Comparison of ENCODE assay signal across 20 cellular contexts in the genomic region with DNA sequence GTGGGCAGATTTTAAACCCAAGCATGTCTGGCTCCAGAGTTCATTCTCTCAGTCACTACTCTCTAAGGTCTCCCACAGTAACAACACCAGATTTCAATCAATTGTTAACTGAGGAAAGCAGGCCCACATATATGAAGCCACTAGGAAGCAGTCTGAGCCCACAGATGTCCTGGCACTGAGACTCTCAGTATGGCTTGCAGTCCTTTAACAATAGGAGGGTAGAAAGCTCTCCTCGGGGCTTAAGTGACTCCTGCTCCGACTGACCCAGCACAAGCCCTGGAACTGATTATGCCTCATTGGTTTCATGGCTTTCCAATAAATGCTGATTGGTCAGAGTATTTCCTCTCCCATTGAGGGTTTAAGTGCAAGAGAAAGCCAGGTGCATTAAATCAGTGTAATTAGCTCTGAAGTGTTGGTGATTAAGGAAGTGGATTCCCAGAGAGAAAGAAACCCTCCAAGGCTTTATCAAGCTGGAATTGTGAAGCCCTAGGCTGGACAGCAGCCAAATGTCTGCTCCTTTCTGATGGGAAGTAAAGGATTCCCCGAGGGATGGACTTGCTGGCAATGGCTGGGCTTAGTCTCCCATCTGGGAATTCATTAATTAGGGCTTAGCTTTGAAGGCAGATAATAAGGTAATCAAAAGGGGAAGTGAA.
DNase-seq lines count a peak whose midpoint lies in the region; ATAC-seq and TF ChIP-seq lines count a peak whose summit lies in the region.
"Had no signal": no experiment of that assay in that cellular context is flagged by ENCODE, and none has a peak within 500 bp of the region (broad histone marks: within the 10 kb centered on the region; RNA-seq: fewer than 3 reads in every experiment).

No MANE protein-coding gene starts in this region.

- H3K9me2 ChIP-seq in GM23338 (ENCODE audit: insufficient read depth): no peaks in the 10 kb centered on the region

- H3K27me3 Mint-ChIP-seq in GM23338 (ENCODE audit: insufficient read depth, low read depth, poor library complexity) (no peaks in the 10 kb centered on the region), glutamatergic neuron (ENCODE audit: unreplicated experiment) (peaks cover 4% of the 10 kb centered on the region), mesothelial cell of epicardium (ENCODE audit: low read depth) (peaks cover 42% of the 10 kb centered on the region)

- no peaks in the 10 kb centered on the region for H3F3A ChIP-seq in GM23338 (replicated peaks; ENCODE audit: low read depth)

- H3K9me3 Mint-ChIP-seq in GM23338: no peaks in the 10 kb centered on the region; the same call in 2 of the 3 replicates
- peaks cover 13% of the 10 kb centered on the region for H3K9me3 Mint-ChIP-seq in glutamatergic neuron (ENCODE audit: unreplicated experiment)
- no peaks in the 10 kb centered on the region for H3K9me3 Mint-ChIP-seq in mesothelial cell of epicardium
- H3K9me3 Mint-ChIP-seq: CD4-positive, alpha-beta T cell had no signal

- H3K4me1 ChIP-seq in GM23338 (ENCODE audit: insufficient read depth): peaks cover 4% of the 10 kb centered on the region; the same call in 1 of the 2 replicates
- H3K4me1 ChIP-seq: upper lobe of right lung had no signal

- no peaks in the 10 kb centered on the region for H3K36me3 ChIP-seq in GM23338 (ENCODE audit: insufficient read depth)
- H3K36me3 ChIP-seq: ovary, upper lobe of right lung had no signal

- H3K36me3 Mint-ChIP-seq in GM23338 (ENCODE audit: low read depth): no peaks in the 10 kb centered on the region
- H3K36me3 Mint-ChIP-seq in glutamatergic neuron (ENCODE audit: unreplicated experiment): no peaks in the 10 kb centered on the region
- no peaks in the 10 kb centered on the region for H3K36me3 Mint-ChIP-seq in mesothelial cell of epicardium

- in situ Hi-C loops in GM13977 (cut with MboI; ENCODE audit: low pct_unique_long_range_greater_than_20kb, low sequenced_read_pairs, unreplicated experiment): no loop called here
- in situ Hi-C loops in GM13976 (cut with MboI; ENCODE audit: low sequenced_read_pairs, unreplicated experiment): no loop called here

- no peak; the same call in 2 of the 3 replicates for ATAC-seq in GM23338
- ATAC-seq: left cardiac atrium; naive thymus-derived CD8-positive, alpha-beta T cell; right cardiac atrium; upper lobe of right lung had no signal

- TF ChIP-seq CTCF in GM23338 (conservative IDR thresholded peaks at IDR 0.05; ENCODE audit: low read depth in 2 of 2) (no peak), glutamatergic neuron (IDR thresholded peaks at IDR 0.05; ENCODE audit: partially characterized antibody, unreplicated experiment) (no peak), mesothelial cell of epicardium (IDR thresholded peaks at IDR 0.05; ENCODE audit: unreplicated experiment) (no peak), GM13977 (IDR thresholded peaks at IDR 0.05; ENCODE audit: extremely low read depth, insufficient read depth, missing control alignments) (no peak), GM13976 (IDR thresholded peaks at IDR 0.05; ENCODE audit: borderline replicate concordance, control extremely low read depth, extremely low read depth, insufficient read depth, missing control alignments) (no peak)

- H3K4me3 ChIP-seq in GM23338: no peak overlapping the region
- H3K4me3 ChIP-seq: ovary, upper lobe of right lung had no signal

- H3K4me2 ChIP-seq in GM23338: no peak overlapping the region

- DNase-seq in GM23338 (ENCODE audit: low spot score) (no peak), NCI-H187 treated with DMSO at 0.1 percent for 48 hours (lab: John Stamatoyannopoulos, UW) (peak; percentile 82), NCI-H748 (lab: John Stamatoyannopoulos, UW; ENCODE audit: unreplicated experiment) (peak; percentile 99), glutamatergic neuron (peak; percentile 23), mesothelial cell of epicardium (ENCODE audit: low spot score in 2 of 2, unreplicated experiment in 2 of 2) (no peak), GM13977 (ENCODE audit: low spot score) (no peak), GM13976 (ENCODE audit: low spot score) (no peak), activated T-cell treated with anti-CD3 and anti-CD28 coated beads for 4 hours (no peak)
- DNase-seq: activated CD4-positive, alpha-beta T cell treated with anti-CD3 and anti-CD28 coated beads for 48 hours; CD4-positive, alpha-beta T cell; DND-41; IMR-90; left cardiac atrium; naive thymus-derived CD8-positive, alpha-beta T cell; NCI-H2081 treated with DMSO at 0.1 percent for 48 hours; ovary; right cardiac atrium; Right ventricle myocardium superior; T-helper 1 cell; upper lobe of right lung had no signal

- H3K27ac Mint-ChIP-seq in GM23338: no peak overlapping the region
- H3K27ac Mint-ChIP-seq in glutamatergic neuron (ENCODE audit: unreplicated experiment): peak overlapping the region; percentile 91
- H3K27ac Mint-ChIP-seq in mesothelial cell of epicardium: no peak overlapping the region
- H3K27ac Mint-ChIP-seq: CD4-positive, alpha-beta T cell; naive thymus-derived CD8-positive, alpha-beta T cell had no signal

- no peaks in the 10 kb centered on the region for H4K20me1 ChIP-seq in GM23338 (replicated peaks; ENCODE audit: insufficient read depth)

- H3K4me3 Mint-ChIP-seq in GM23338: no peak overlapping the region
- H3K4me3 Mint-ChIP-seq in glutamatergic neuron (ENCODE audit: unreplicated experiment): no peak overlapping the region
- no peak overlapping the region for H3K4me3 Mint-ChIP-seq in mesothelial cell of epicardium
- H3K4me3 Mint-ChIP-seq: CD4-positive, alpha-beta T cell; naive thymus-derived CD8-positive, alpha-beta T cell had no signal

- no peaks in the 10 kb centered on the region for H3K27me3 ChIP-seq in GM23338 (ENCODE audit: insufficient read depth)
- H3K27me3 ChIP-seq: ovary, upper lobe of right lung had no signal

- H3K27ac ChIP-seq in GM23338 (ENCODE audit: low read depth): no peak overlapping the region
- H3K27ac ChIP-seq: ovary, upper lobe of right lung had no signal

- H3K79me2 ChIP-seq in GM23338 (replicated peaks; ENCODE audit: insufficient read depth): no peaks in the 10 kb centered on the region

- H2AFZ ChIP-seq in GM23338: no peak overlapping the region

- H3K4me1 Mint-ChIP-seq in GM23338 (peaks cover 6% of the 10 kb centered on the region; the same call in 2 of the 3 replicates), glutamatergic neuron (ENCODE audit: low read depth, unreplicated experiment) (peaks cover 23% of the 10 kb centered on the region), mesothelial cell of epicardium (peaks cover 4% of the 10 kb centered on the region)
- H3K4me1 Mint-ChIP-seq: naive thymus-derived CD8-positive, alpha-beta T cell had no signal

TF ChIP-seq in GM23338, 12 proteins besides CTCF, POLR2A, EP300 and RAD21:
- no peak for TF ChIP-seq NANOG (IDR thresholded peaks at IDR 0.05; ENCODE audit: borderline replicate concordance)
- TF ChIP-seq, protein P1, sequence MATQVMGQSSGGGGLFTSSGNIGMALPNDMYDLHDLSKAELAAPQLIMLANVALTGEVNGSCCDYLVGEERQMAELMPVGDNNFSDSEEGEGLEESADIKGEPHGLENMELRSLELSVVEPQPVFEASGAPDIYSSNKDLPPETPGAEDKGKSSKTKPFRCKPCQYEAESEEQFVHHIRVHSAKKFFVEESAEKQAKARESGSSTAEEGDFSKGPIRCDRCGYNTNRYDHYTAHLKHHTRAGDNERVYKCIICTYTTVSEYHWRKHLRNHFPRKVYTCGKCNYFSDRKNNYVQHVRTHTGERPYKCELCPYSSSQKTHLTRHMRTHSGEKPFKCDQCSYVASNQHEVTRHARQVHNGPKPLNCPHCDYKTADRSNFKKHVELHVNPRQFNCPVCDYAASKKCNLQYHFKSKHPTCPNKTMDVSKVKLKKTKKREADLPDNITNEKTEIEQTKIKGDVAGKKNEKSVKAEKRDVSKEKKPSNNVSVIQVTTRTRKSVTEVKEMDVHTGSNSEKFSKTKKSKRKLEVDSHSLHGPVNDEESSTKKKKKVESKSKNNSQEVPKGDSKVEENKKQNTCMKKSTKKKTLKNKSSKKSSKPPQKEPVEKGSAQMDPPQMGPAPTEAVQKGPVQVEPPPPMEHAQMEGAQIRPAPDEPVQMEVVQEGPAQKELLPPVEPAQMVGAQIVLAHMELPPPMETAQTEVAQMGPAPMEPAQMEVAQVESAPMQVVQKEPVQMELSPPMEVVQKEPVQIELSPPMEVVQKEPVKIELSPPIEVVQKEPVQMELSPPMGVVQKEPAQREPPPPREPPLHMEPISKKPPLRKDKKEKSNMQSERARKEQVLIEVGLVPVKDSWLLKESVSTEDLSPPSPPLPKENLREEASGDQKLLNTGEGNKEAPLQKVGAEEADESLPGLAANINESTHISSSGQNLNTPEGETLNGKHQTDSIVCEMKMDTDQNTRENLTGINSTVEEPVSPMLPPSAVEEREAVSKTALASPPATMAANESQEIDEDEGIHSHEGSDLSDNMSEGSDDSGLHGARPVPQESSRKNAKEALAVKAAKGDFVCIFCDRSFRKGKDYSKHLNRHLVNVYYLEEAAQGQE (IDR thresholded peaks at IDR 0.05; ENCODE audit: unreplicated experiment): peak; percentile 8

Comparison
In these comparisons a context has a peak if more than half of its experiments do, and no peak if none do; other contexts are left out.
1. DNase-seq: peak in NCI-H187 treated with DMSO at 0.1 percent for 48 hours (single experiment), NCI-H748 (single experiment) and glutamatergic neuron (single experiment); none in GM23338 (single experiment), mesothelial cell of epicardium (0 of 2), GM13977 (single experiment), GM13976 (single experiment) and activated T-cell treated with anti-CD3 and anti-CD28 coated beads for 4 hours (single experiment).